1 cellular context compared by ENCODE assay signal in the genomic region with DNA sequence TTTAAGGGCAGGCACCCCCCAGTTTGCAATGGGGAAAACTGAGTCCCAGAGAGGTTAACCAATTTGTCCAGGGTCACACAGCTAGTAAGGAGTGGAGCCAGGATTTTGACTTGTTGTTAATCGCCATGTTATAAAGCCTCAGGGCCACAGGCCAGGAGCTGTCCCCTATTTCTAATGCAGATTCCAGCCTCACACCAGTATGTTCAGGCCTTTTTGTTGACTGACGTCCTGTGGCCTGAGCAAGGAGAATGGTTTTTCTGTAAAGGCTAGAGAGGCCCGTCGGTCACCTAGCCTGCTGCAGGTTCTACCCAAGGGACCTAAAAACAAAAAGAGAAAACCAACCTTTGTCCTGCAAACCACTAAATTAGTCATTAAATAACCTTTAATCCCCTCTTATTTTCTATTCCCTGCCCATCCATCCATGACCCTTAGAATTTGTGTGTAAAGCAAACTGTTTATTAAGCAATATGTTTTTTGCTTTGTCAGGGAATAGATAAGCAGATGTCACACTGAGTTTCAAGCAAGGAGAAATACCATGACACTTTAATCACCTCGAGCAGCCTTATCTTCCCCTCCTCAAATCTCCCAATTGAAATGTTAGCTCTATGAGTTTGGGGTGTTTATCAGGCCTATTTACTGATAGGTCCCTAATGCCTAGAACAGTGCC.
TF ChIP-seq lines count a peak whose summit lies in the region.

No MANE protein-coding gene starts in this region.

TF ChIP-seq in HepG2, 621 proteins besides CTCF, POLR2A, EP300 and RAD21 (continued from another document):
- TF ChIP-seq ZBTB44 (CRISPR knock-in tag; IDR thresholded peaks at IDR 0.05) (no peak), REL (CRISPR knock-in tag; conservative IDR thresholded peaks at IDR 0.05) (no peak), TOPORS (CRISPR knock-in tag; IDR thresholded peaks at IDR 0.05) (no peak), ZNF775 (CRISPR knock-in tag; IDR thresholded peaks at IDR 0.05; ENCODE audit: borderline replicate concordance) (no peak), SRSF1 (optimal IDR thresholded peaks at IDR 0.05; ENCODE audit: low read depth, low read length) (no peak), REPIN1 (CRISPR knock-in tag; IDR thresholded peaks at IDR 0.05; ENCODE audit: borderline replicate concordance, low read depth) (no peak), HMG20A (CRISPR knock-in tag; IDR thresholded peaks at IDR 0.05; ENCODE audit: borderline replicate concordance) (peak; percentile 24; the same call in 1 of the 2 replicates), ZNF343 (CRISPR knock-in tag; IDR thresholded peaks at IDR 0.05) (no peak), ZNF576 (CRISPR knock-in tag; IDR thresholded peaks at IDR 0.05) (no peak), RFX5 (IDR thresholded peaks at IDR 0.05; ENCODE audit: low read depth, low read length) (no peak), NR2F1 (CRISPR knock-in tag; IDR thresholded peaks at IDR 0.05) (no peak), PLSCR1 (CRISPR knock-in tag; IDR thresholded peaks at IDR 0.05; ENCODE audit: borderline replicate concordance) (no peak), ZNF460 (CRISPR knock-in tag; IDR thresholded peaks at IDR 0.05; ENCODE audit: borderline replicate concordance) (no peak), FOXK1 (CRISPR knock-in tag; IDR thresholded peaks at IDR 0.05; ENCODE audit: borderline replicate concordance, low read depth) (no peak), MYC (CRISPR knock-in tag; IDR thresholded peaks at IDR 0.05; ENCODE audit: borderline replicate concordance) (no peak), ZNF770 (CRISPR knock-in tag; IDR thresholded peaks at IDR 0.05) (no peak), ZNF891 (CRISPR knock-in tag; IDR thresholded peaks at IDR 0.05) (no peak), ZNF772 (CRISPR knock-in tag; IDR thresholded peaks at IDR 0.05) (no peak), SCMH1 (CRISPR knock-in tag; IDR thresholded peaks at IDR 0.05; ENCODE audit: borderline replicate concordance) (no peak), ZNF414 (CRISPR knock-in tag; IDR thresholded peaks at IDR 0.05) (no peak), FOSL2 (CRISPR knock-in tag; IDR thresholded peaks at IDR 0.05) (peak; percentile 30; the same call in 1 of the 2 replicates), SP4 (CRISPR knock-in tag; IDR thresholded peaks at IDR 0.05) (no peak), SIX1 (CRISPR knock-in tag; IDR thresholded peaks at IDR 0.05; ENCODE audit: borderline replicate concordance) (0 out of 2 replicates have a peak, but pooled peaks have one; percentile 21), PITX1 (CRISPR knock-in tag; IDR thresholded peaks at IDR 0.05) (peak; percentile 66), ZSCAN9 (CRISPR knock-in tag; IDR thresholded peaks at IDR 0.05; ENCODE audit: borderline replicate concordance) (no peak; the same call in 1 of the 2 replicates)
- TF ChIP-seq, protein P1, sequence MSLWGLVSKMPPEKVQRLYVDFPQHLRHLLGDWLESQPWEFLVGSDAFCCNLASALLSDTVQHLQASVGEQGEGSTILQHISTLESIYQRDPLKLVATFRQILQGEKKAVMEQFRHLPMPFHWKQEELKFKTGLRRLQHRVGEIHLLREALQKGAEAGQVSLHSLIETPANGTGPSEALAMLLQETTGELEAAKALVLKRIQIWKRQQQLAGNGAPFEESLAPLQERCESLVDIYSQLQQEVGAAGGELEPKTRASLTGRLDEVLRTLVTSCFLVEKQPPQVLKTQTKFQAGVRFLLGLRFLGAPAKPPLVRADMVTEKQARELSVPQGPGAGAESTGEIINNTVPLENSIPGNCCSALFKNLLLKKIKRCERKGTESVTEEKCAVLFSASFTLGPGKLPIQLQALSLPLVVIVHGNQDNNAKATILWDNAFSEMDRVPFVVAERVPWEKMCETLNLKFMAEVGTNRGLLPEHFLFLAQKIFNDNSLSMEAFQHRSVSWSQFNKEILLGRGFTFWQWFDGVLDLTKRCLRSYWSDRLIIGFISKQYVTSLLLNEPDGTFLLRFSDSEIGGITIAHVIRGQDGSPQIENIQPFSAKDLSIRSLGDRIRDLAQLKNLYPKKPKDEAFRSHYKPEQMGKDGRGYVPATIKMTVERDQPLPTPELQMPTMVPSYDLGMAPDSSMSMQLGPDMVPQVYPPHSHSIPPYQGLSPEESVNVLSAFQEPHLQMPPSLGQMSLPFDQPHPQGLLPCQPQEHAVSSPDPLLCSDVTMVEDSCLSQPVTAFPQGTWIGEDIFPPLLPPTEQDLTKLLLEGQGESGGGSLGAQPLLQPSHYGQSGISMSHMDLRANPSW (CRISPR knock-in tag; IDR thresholded peaks at IDR 0.05; ENCODE audit: borderline replicate concordance), result no peak
- TF ChIP-seq, protein P2, sequence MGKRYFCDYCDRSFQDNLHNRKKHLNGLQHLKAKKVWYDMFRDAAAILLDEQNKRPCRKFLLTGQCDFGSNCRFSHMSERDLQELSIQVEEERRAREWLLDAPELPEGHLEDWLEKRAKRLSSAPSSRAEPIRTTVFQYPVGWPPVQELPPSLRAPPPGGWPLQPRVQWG (CRISPR knock-in tag; IDR thresholded peaks at IDR 0.05; ENCODE audit: borderline replicate concordance, low read depth), result no peak
- TF ChIP-seq, protein P3, sequence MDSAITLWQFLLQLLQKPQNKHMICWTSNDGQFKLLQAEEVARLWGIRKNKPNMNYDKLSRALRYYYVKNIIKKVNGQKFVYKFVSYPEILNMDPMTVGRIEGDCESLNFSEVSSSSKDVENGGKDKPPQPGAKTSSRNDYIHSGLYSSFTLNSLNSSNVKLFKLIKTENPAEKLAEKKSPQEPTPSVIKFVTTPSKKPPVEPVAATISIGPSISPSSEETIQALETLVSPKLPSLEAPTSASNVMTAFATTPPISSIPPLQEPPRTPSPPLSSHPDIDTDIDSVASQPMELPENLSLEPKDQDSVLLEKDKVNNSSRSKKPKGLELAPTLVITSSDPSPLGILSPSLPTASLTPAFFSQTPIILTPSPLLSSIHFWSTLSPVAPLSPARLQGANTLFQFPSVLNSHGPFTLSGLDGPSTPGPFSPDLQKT (CRISPR knock-in tag; IDR thresholded peaks at IDR 0.05; ENCODE audit: borderline replicate concordance), result no peak
